In the genomic region with DNA sequence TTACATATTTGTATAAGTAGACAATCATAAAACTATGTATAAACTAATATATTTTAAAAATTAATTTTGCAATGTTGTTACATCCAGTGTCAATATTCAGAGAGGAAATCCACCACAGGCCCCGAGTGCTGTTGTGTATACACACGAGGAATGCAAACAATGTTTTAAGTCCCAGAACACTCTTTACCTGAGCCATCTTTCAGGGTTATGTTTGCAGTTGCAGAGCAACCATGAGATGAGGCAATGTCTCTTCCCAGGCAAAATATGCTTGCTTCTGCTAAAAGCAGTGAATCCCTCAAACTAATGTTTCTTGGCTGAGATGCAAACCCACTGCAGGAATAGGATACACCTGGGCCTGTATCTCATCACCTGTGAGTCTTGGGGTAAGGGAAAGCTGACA, we compare ENCODE assay signal across 1 cellular context.
A peak's percentile ranks its signal among the peaks of the same experiment; 100 is the strongest.
TF ChIP-seq lines count a peak whose summit lies in the region.

No MANE protein-coding gene starts in this region.

TF ChIP-seq in HepG2, 621 proteins besides CTCF, POLR2A, EP300 and RAD21 (continued from another document and continues in another):
- TF ChIP-seq PHF21A (CRISPR knock-in tag; IDR thresholded peaks at IDR 0.05) (no peak), HNRNPL (IDR thresholded peaks at IDR 0.05; ENCODE audit: low read depth, low read length) (no peak), SMYD3 (CRISPR knock-in tag; IDR thresholded peaks at IDR 0.05) (no peak), GZF1 (CRISPR knock-in tag; IDR thresholded peaks at IDR 0.05) (no peak), TCF7L2 (IDR thresholded peaks at IDR 0.05; ENCODE audit: low read depth, low read length) (no peak), KLF16 (CRISPR knock-in tag; IDR thresholded peaks at IDR 0.05) (0 out of 4 replicates have a peak, but pooled peaks of 1 of the 2 experiments have one; percentile 64), TBX3 (IDR thresholded peaks at IDR 0.05; ENCODE audit: borderline replicate concordance) (peak; percentile 60; the same call in 1 of the 2 replicates), DPF2 (CRISPR knock-in tag; IDR thresholded peaks at IDR 0.05; ENCODE audit: borderline replicate concordance, low read depth) (peak; percentile 85), ZNF670 (CRISPR knock-in tag; IDR thresholded peaks at IDR 0.05; ENCODE audit: borderline replicate concordance) (no peak), ZGPAT (CRISPR knock-in tag; IDR thresholded peaks at IDR 0.05) (peak; percentile 78), FOXK1 (CRISPR knock-in tag; IDR thresholded peaks at IDR 0.05; ENCODE audit: borderline replicate concordance, low read depth) (peak; percentile 88; the same call in 1 of the 2 replicates), ZNF749 (CRISPR knock-in tag; IDR thresholded peaks at IDR 0.05; ENCODE audit: borderline replicate concordance) (no peak), TMF1 (CRISPR knock-in tag; IDR thresholded peaks at IDR 0.05; ENCODE audit: low read depth) (no peak), ZNF850 (CRISPR knock-in tag; conservative IDR thresholded peaks at IDR 0.05) (no peak), GRHL1 (CRISPR knock-in tag; conservative IDR thresholded peaks at IDR 0.05) (no peak), ZFP1 (CRISPR knock-in tag; IDR thresholded peaks at IDR 0.05) (no peak), KLF9 (CRISPR knock-in tag; IDR thresholded peaks at IDR 0.05; ENCODE audit: low read depth) (0 out of 2 replicates have a peak, but pooled peaks have one; percentile 62), ZNF274 (CRISPR knock-in tag; IDR thresholded peaks at IDR 0.05) (no peak), ZNF224 (CRISPR knock-in tag; IDR thresholded peaks at IDR 0.05) (no peak), RFX5 (IDR thresholded peaks at IDR 0.05; ENCODE audit: low read depth, low read length) (no peak), BORCS8-MEF2B (CRISPR knock-in tag; IDR thresholded peaks at IDR 0.05) (no peak), ZNF75D (CRISPR knock-in tag; IDR thresholded peaks at IDR 0.05; ENCODE audit: borderline replicate concordance) (no peak), SOX6 (IDR thresholded peaks at IDR 0.05) (no peak), SOX6 (CRISPR knock-in tag; IDR thresholded peaks at IDR 0.05) (peak; percentile 78), FOXA1 (IDR thresholded peaks at IDR 0.05) (peak; percentile 84), FOXA1 (CRISPR knock-in tag; IDR thresholded peaks at IDR 0.05) (peak; percentile 82), KLF11 (CRISPR knock-in tag; IDR thresholded peaks at IDR 0.05) (peak; percentile 51; the same call in 1 of the 2 replicates), RARA (CRISPR knock-in tag; IDR thresholded peaks at IDR 0.05) (peak; percentile 89), ZMYM3 (CRISPR knock-in tag; IDR thresholded peaks at IDR 0.05) (no peak), NR2C2 (CRISPR knock-in tag; IDR thresholded peaks at IDR 0.05; ENCODE audit: borderline replicate concordance) (no peak; the same call in 1 of the 2 replicates), DRAP1 (CRISPR knock-in tag; IDR thresholded peaks at IDR 0.05) (peak; percentile 39; the same call in 1 of the 2 replicates), ZNF788 (CRISPR knock-in tag; IDR thresholded peaks at IDR 0.05; ENCODE audit: borderline replicate concordance) (no peak), ZNF557 (CRISPR knock-in tag; IDR thresholded peaks at IDR 0.05) (peak; percentile 39; the same call in 1 of the 2 replicates), ZNF160 (CRISPR knock-in tag; IDR thresholded peaks at IDR 0.05) (no peak), ATF7-NPFF (CRISPR knock-in tag; IDR thresholded peaks at IDR 0.05; ENCODE audit: low read depth) (no peak), MYPOP (CRISPR knock-in tag; IDR thresholded peaks at IDR 0.05) (peak; percentile 44; the same call in 1 of the 2 replicates), ZNF609 (CRISPR knock-in tag; IDR thresholded peaks at IDR 0.05; ENCODE audit: borderline replicate concordance) (peak; percentile 84; the same call in 1 of the 2 replicates), CC2D1A (CRISPR knock-in tag; IDR thresholded peaks at IDR 0.05) (no peak), ZNF777 (CRISPR knock-in tag; IDR thresholded peaks at IDR 0.05) (no peak), RBFOX2 (IDR thresholded peaks at IDR 0.05; ENCODE audit: low read depth, low read length) (no peak)
- TF ChIP-seq, protein P1, sequence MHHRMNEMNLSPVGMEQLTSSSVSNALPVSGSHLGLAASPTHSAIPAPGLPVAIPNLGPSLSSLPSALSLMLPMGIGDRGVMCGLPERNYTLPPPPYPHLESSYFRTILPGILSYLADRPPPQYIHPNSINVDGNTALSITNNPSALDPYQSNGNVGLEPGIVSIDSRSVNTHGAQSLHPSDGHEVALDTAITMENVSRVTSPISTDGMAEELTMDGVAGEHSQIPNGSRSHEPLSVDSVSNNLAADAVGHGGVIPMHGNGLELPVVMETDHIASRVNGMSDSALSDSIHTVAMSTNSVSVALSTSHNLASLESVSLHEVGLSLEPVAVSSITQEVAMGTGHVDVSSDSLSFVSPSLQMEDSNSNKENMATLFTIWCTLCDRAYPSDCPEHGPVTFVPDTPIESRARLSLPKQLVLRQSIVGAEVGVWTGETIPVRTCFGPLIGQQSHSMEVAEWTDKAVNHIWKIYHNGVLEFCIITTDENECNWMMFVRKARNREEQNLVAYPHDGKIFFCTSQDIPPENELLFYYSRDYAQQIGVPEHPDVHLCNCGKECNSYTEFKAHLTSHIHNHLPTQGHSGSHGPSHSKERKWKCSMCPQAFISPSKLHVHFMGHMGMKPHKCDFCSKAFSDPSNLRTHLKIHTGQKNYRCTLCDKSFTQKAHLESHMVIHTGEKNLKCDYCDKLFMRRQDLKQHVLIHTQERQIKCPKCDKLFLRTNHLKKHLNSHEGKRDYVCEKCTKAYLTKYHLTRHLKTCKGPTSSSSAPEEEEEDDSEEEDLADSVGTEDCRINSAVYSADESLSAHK (CRISPR knock-in tag; IDR thresholded peaks at IDR 0.05; ENCODE audit: borderline replicate concordance): no peak
- TF ChIP-seq, protein P2, sequence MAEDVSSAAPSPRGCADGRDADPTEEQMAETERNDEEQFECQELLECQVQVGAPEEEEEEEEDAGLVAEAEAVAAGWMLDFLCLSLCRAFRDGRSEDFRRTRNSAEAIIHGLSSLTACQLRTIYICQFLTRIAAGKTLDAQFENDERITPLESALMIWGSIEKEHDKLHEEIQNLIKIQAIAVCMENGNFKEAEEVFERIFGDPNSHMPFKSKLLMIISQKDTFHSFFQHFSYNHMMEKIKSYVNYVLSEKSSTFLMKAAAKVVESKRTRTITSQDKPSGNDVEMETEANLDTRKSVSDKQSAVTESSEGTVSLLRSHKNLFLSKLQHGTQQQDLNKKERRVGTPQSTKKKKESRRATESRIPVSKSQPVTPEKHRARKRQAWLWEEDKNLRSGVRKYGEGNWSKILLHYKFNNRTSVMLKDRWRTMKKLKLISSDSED (CRISPR knock-in tag; IDR thresholded peaks at IDR 0.05): no peak
- TF ChIP-seq, protein P3, sequence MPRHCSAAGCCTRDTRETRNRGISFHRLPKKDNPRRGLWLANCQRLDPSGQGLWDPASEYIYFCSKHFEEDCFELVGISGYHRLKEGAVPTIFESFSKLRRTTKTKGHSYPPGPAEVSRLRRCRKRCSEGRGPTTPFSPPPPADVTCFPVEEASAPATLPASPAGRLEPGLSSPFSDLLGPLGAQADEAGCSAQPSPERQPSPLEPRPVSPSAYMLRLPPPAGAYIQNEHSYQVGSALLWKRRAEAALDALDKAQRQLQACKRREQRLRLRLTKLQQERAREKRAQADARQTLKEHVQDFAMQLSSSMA (CRISPR knock-in tag; IDR thresholded peaks at IDR 0.05): no peak
- TF ChIP-seq, protein P4, sequence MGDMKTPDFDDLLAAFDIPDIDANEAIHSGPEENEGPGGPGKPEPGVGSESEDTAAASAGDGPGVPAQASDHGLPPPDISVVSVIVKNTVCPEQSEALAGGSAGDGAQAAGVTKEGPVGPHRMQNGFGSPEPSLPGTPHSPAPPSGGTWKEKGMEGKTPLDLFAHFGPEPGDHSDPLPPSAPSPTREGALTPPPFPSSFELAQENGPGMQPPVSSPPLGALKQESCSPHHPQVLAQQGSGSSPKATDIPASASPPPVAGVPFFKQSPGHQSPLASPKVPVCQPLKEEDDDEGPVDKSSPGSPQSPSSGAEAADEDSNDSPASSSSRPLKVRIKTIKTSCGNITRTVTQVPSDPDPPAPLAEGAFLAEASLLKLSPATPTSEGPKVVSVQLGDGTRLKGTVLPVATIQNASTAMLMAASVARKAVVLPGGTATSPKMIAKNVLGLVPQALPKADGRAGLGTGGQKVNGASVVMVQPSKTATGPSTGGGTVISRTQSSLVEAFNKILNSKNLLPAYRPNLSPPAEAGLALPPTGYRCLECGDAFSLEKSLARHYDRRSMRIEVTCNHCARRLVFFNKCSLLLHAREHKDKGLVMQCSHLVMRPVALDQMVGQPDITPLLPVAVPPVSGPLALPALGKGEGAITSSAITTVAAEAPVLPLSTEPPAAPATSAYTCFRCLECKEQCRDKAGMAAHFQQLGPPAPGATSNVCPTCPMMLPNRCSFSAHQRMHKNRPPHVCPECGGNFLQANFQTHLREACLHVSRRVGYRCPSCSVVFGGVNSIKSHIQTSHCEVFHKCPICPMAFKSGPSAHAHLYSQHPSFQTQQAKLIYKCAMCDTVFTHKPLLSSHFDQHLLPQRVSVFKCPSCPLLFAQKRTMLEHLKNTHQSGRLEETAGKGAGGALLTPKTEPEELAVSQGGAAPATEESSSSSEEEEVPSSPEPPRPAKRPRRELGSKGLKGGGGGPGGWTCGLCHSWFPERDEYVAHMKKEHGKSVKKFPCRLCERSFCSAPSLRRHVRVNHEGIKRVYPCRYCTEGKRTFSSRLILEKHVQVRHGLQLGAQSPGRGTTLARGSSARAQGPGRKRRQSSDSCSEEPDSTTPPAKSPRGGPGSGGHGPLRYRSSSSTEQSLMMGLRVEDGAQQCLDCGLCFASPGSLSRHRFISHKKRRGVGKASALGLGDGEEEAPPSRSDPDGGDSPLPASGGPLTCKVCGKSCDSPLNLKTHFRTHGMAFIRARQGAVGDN (CRISPR knock-in tag; IDR thresholded peaks at IDR 0.05): no peak
